ENCODE assay signal across 12 cellular contexts in genomic region chr19:45952341-45952690, GRCh38. TPM values are rescaled to one million over a fixed set of nuclear protein-coding genes. Genes with fewer than 3 reads are reported as not detected.
DNase-seq lines count a peak whose midpoint lies in the region; ATAC-seq and TF ChIP-seq lines count a peak whose summit lies in the region.
"Had no signal": no experiment of that assay in that cellular context is flagged by ENCODE, and none has a peak within 500 bp of the region (broad histone marks: within the 10 kb centered on the region; RNA-seq: fewer than 3 reads in every experiment).

No MANE protein-coding gene starts in this region.

- H3K36me3 ChIP-seq in lower lobe of right lung (peaks cover 22% of the 10 kb centered on the region), testis (ENCODE audit: low read depth, missing control alignments) (no peaks in the 10 kb centered on the region), ascending aorta (no peaks in the 10 kb centered on the region)
- H3K36me3 ChIP-seq: pancreas had no signal

- peaks cover 35% of the 10 kb centered on the region for H3K27me3 ChIP-seq in lower lobe of right lung (ENCODE audit: low read depth)
- no peaks in the 10 kb centered on the region for H3K27me3 ChIP-seq in testis
- H3K27me3 ChIP-seq in ascending aorta, result peaks cover 4% of the 10 kb centered on the region

- no peak overlapping the region for H3K27ac ChIP-seq in lower lobe of right lung
- no peak overlapping the region for H3K27ac ChIP-seq in testis
- no peak overlapping the region for H3K27ac ChIP-seq in ascending aorta
- H3K27ac ChIP-seq: pancreas had no signal

- no peak for TF ChIP-seq POLR2A in testis (IDR thresholded peaks at IDR 0.05)

- CTCF ChIA-PET in activated naive CD4-positive, alpha-beta T cell treated with anti-CD3 and anti-CD28 coated beads, Interleukin-2, amount 10 ng/mL, durations not matched to agents 7 days and 5 days (lab: Charles Lee), result interaction anchor here (0.6 kb wide), 1 partner anchor 1599 kb away, joined by 3 read pairs; no protein-coding TSS in a partner anchor

- ATAC-seq in lower lobe of right lung (no peak), HG03139 (IDR thresholded peaks at IDR 0.05; ENCODE audit: unreplicated experiment) (no peak)

- H3K4me1 Mint-ChIP-seq in activated naive CD4-positive, alpha-beta T cell treated with anti-CD3 and anti-CD28 coated beads, Interleukin-2, amount 50 U/mL, for 24 hours, result peaks cover 5% of the 10 kb centered on the region
- peaks cover 29% of the 10 kb centered on the region for H3K4me1 Mint-ChIP-seq in activated naive CD4-positive, alpha-beta T cell treated with anti-CD3 and anti-CD28 coated beads, Interleukin-2, amount 10 ng/mL, durations not matched to agents 7 days and 5 days
- peaks cover 4% of the 10 kb centered on the region for H3K4me1 Mint-ChIP-seq in activated naive CD8-positive, alpha-beta T cell treated with anti-CD3 and anti-CD28 coated beads for 36 hours

- peak overlapping the region; percentile 64 for H3K4me3 Mint-ChIP-seq in activated naive CD4-positive, alpha-beta T cell treated with anti-CD3 and anti-CD28 coated beads, Interleukin-2, amount 50 U/mL, for 24 hours
- no peak overlapping the region for H3K4me3 Mint-ChIP-seq in activated naive CD4-positive, alpha-beta T cell treated with anti-CD3 and anti-CD28 coated beads, Interleukin-2, amount 10 ng/mL, durations not matched to agents 7 days and 5 days
- peak overlapping the region; percentile 63 for H3K4me3 Mint-ChIP-seq in activated naive CD8-positive, alpha-beta T cell treated with anti-CD3 and anti-CD28 coated beads for 36 hours

- H3K4me1 ChIP-seq in lower lobe of right lung (peaks cover 33% of the 10 kb centered on the region), testis (peaks cover 3% of the 10 kb centered on the region), ascending aorta (peaks cover 0 to 3% of the 10 kb centered on the region in 2 donors)

- H3K36me3 Mint-ChIP-seq in activated naive CD4-positive, alpha-beta T cell treated with anti-CD3 and anti-CD28 coated beads, Interleukin-2, amount 50 U/mL, for 24 hours, result no peaks in the 10 kb centered on the region
- no peaks in the 10 kb centered on the region for H3K36me3 Mint-ChIP-seq in activated naive CD4-positive, alpha-beta T cell treated with anti-CD3 and anti-CD28 coated beads, Interleukin-2, amount 10 ng/mL, durations not matched to agents 7 days and 5 days
- H3K36me3 Mint-ChIP-seq in activated naive CD8-positive, alpha-beta T cell treated with anti-CD3 and anti-CD28 coated beads for 36 hours, result no peaks in the 10 kb centered on the region

- intact Hi-C loops in lower lobe of right lung (cut with DNase I), result no loop called here
- intact Hi-C loops in testis (cut with DNase I; ENCODE audit: low total_unique reads), result no loop called here
- intact Hi-C loops in ascending aorta (cut with DNase I), result no loop called here

- peak overlapping the region; percentile 18 for H3K4me3 ChIP-seq in lower lobe of right lung
- H3K4me3 ChIP-seq in testis, result peak overlapping the region; percentile 10 to 60
- no peak overlapping the region for H3K4me3 ChIP-seq in ascending aorta

- H3K9me3 ChIP-seq in lower lobe of right lung (no peaks in the 10 kb centered on the region), testis (no peaks in the 10 kb centered on the region), ascending aorta (no peaks in the 10 kb centered on the region)
- H3K9me3 ChIP-seq: pancreas had no signal

- no peak overlapping the region for H3K27ac Mint-ChIP-seq in activated naive CD4-positive, alpha-beta T cell treated with anti-CD3 and anti-CD28 coated beads, Interleukin-2, amount 50 U/mL, for 24 hours
- H3K27ac Mint-ChIP-seq in activated naive CD4-positive, alpha-beta T cell treated with anti-CD3 and anti-CD28 coated beads, Interleukin-2, amount 10 ng/mL, durations not matched to agents 7 days and 5 days, result no peak overlapping the region
- H3K27ac Mint-ChIP-seq in activated naive CD8-positive, alpha-beta T cell treated with anti-CD3 and anti-CD28 coated beads for 36 hours, result no peak overlapping the region

- DNase-seq in activated naive CD4-positive, alpha-beta T cell treated with anti-CD3 and anti-CD28 coated beads, Interleukin-2, amount 10 ng/mL, durations not matched to agents 7 days and 5 days, result no peak
- DNase-seq in activated naive CD8-positive, alpha-beta T cell treated with anti-CD3 and anti-CD28 coated beads for 36 hours, result no peak
- DNase-seq in lower lobe of right lung (no peak), testis (no peak), ascending aorta (ENCODE audit: low spot score in 2 of 2) (no peak), kidney glomerular epithelial cell (lab: John Stamatoyannopoulos, UW) (no peak)
- DNase-seq: NCI-H446 treated with DMSO at 0.1 percent for 48 hours had no signal

- no peaks in the 10 kb centered on the region for H3K9me3 Mint-ChIP-seq in activated naive CD4-positive, alpha-beta T cell treated with anti-CD3 and anti-CD28 coated beads, Interleukin-2, amount 50 U/mL, for 24 hours
- H3K9me3 Mint-ChIP-seq in activated naive CD4-positive, alpha-beta T cell treated with anti-CD3 and anti-CD28 coated beads, Interleukin-2, amount 10 ng/mL, durations not matched to agents 7 days and 5 days, result peaks cover 3% of the 10 kb centered on the region
- peaks cover 3% of the 10 kb centered on the region for H3K9me3 Mint-ChIP-seq in activated naive CD8-positive, alpha-beta T cell treated with anti-CD3 and anti-CD28 coated beads for 36 hours

- H3K27me3 Mint-ChIP-seq in activated naive CD4-positive, alpha-beta T cell treated with anti-CD3 and anti-CD28 coated beads, Interleukin-2, amount 50 U/mL, for 24 hours, result peaks cover 23% of the 10 kb centered on the region
- peaks cover 35% of the 10 kb centered on the region for H3K27me3 Mint-ChIP-seq in activated naive CD4-positive, alpha-beta T cell treated with anti-CD3 and anti-CD28 coated beads, Interleukin-2, amount 10 ng/mL, durations not matched to agents 7 days and 5 days
- H3K27me3 Mint-ChIP-seq in activated naive CD8-positive, alpha-beta T cell treated with anti-CD3 and anti-CD28 coated beads for 36 hours, result peaks cover 28% of the 10 kb centered on the region

- 31 to 41% methylated on average over 7 to 8 of the region's 8 CpGs for WGBS in testis, 2 donors

- no peak for TF ChIP-seq CTCF in lower lobe of right lung (IDR thresholded peaks at IDR 0.05)
- no peak for TF ChIP-seq CTCF in testis (IDR thresholded peaks at IDR 0.05)
- TF ChIP-seq CTCF in ascending aorta (IDR thresholded peaks at IDR 0.05), result no peak

RNA-seq across cellular contexts. Expression of gene NOVA2, which starts 21.3 kb away (rescaled TPM):
- total RNA-seq in activated naive CD8-positive, alpha-beta T cell treated with anti-CD3 and anti-CD28 coated beads for 36 hours, result not detected
- total RNA-seq in lower lobe of right lung, result 18.8 TPM
- 1 to 10 TPM; 3.0 to 5.7 TPM for total RNA-seq in testis
- 3.1 TPM for polyA plus RNA-seq in testis (ENCODE audit: insufficient read depth, low read depth, low replicate concordance)
- total RNA-seq in ascending aorta, result 11.3 TPM
- total RNA-seq: mammary epithelial cell, PC-3 had no signal

RNA-seq across cellular contexts. Expression of gene NANOS2, which starts 37.7 kb away (rescaled TPM):
- not detected for total RNA-seq in activated naive CD8-positive, alpha-beta T cell treated with anti-CD3 and anti-CD28 coated beads for 36 hours
- not detected for total RNA-seq in lower lobe of right lung
- 1 to 10 TPM; 4.8 to 5.1 TPM for total RNA-seq in testis
- polyA plus RNA-seq in testis (ENCODE audit: insufficient read depth, low read depth, low replicate concordance), result 4.8 TPM
- not detected for total RNA-seq in ascending aorta
- total RNA-seq: mammary epithelial cell, pancreas, PC-3 had no signal
- polyA plus RNA-seq: mammary epithelial cell, pancreas had no signal

RNA-seq across cellular contexts. Expression of gene CCDC61, which starts 43.0 kb away (rescaled TPM):
- 10 to 100 TPM; 17.8 to 18.4 TPM for total RNA-seq in activated naive CD8-positive, alpha-beta T cell treated with anti-CD3 and anti-CD28 coated beads for 36 hours
- total RNA-seq in lower lobe of right lung (16.3 TPM), testis (10 to 100 TPM; 25.6 to 31.2 TPM), ascending aorta (13.7 TPM)
- 32.5 TPM for polyA plus RNA-seq in testis (ENCODE audit: insufficient read depth, low read depth, low replicate concordance)

RNA-seq across cellular contexts. Expression of gene MYPOP, which starts 49.9 kb away (rescaled TPM):
- total RNA-seq in activated naive CD8-positive, alpha-beta T cell treated with anti-CD3 and anti-CD28 coated beads for 36 hours, result 1 to 10 TPM; 3.9 TPM
- total RNA-seq in lower lobe of right lung (7.5 TPM), testis (10 to 100 TPM in 1 of 2 donors, 1 to 10 TPM in 1; 9.4 to 11.1 TPM), ascending aorta (1.6 TPM)
- 9.5 TPM for polyA plus RNA-seq in testis (ENCODE audit: insufficient read depth, low read depth, low replicate concordance)

Comparison
In these comparisons a context has a peak if more than half of its experiments do, and no peak if none do; other contexts are left out.
1. H3K4me3 ChIP-seq: peak in lower lobe of right lung (single experiment) and testis (2 of 2); none in ascending aorta (0 of 2).
2. RNA of gene NOVA2, which starts 21.3 kb away (total RNA-seq): 18.8 TPM in lower lobe of right lung (single experiment), 11.3 TPM in ascending aorta (single experiment) and 3.0 to 5.7 TPM in testis; not detected in activated naive CD8-positive, alpha-beta T cell treated with anti-CD3 and anti-CD28 coated beads for 36 hours; every median in the first group is over 4 times any median in the second.